Comparison of ENCODE assay signal across 14 cellular contexts in genomic region chr10:132249824-132250375, GRCh38. TPM values are rescaled to one million over a fixed set of nuclear protein-coding genes. Genes with fewer than 3 reads are reported as not detected.
DNase-seq lines count a peak whose midpoint lies in the region; ATAC-seq and TF ChIP-seq lines count a peak whose summit lies in the region.
"Had no signal": no experiment of that assay in that cellular context is flagged by ENCODE, and none has a peak within 500 bp of the region (broad histone marks: within the 10 kb centered on the region; RNA-seq: fewer than 3 reads in every experiment).

No MANE protein-coding gene starts in this region.

- H3K9me3 Mint-ChIP-seq in CD14-positive monocyte: peaks cover 0 to 2% (median 0%) of the 10 kb centered on the region in 7 donors
- H3K9me3 Mint-ChIP-seq in HFFc6: no peaks in the 10 kb centered on the region
- H3K9me3 Mint-ChIP-seq: CD4-positive, alpha-beta memory T cell; H9 had no signal

- H3K4me1 ChIP-seq in BLaER1: peaks cover 45% of the 10 kb centered on the region
- H3K4me1 ChIP-seq in neutrophil (ENCODE audit: control insufficient read depth in 1 of 2, insufficient read depth in 1 of 2, low read depth in 1 of 2, low read length in 1 of 2): peaks cover 35 to 53% of the 10 kb centered on the region in 2 experiments

- no peak for TF ChIP-seq CTCF in NB4 (IDR thresholded peaks at IDR 0.05; ENCODE audit: low read depth, low read length)
- no peak for TF ChIP-seq CTCF in neutrophil (IDR thresholded peaks at IDR 0.05)
- no peak for TF ChIP-seq CTCF in CD14-positive monocyte (IDR thresholded peaks at IDR 0.05)
- TF ChIP-seq CTCF in HFFc6 (IDR thresholded peaks at IDR 0.05): no peak

- no peak for TF ChIP-seq POLR2A in NB4 (IDR thresholded peaks at IDR 0.05; ENCODE audit: extremely low read depth, insufficient read length)

- H3K27ac ChIP-seq in BLaER1 (no peak overlapping the region), neutrophil (peak overlapping the region; percentile 38)
- H3K27ac ChIP-seq: C4-2B had no signal

- no peaks in the 10 kb centered on the region; the same call in 1 of the 2 replicates for H4K20me1 ChIP-seq in BLaER1

- peak overlapping the region; percentile 69 for H3K4me2 ChIP-seq in BLaER1

- intact Hi-C loops in CD14-positive monocyte (cut with micrococcal nuclease): no loop called here

- H3K36me3 ChIP-seq in BLaER1: no peaks in the 10 kb centered on the region
- H3K36me3 ChIP-seq in neutrophil: no peaks in the 10 kb centered on the region

- 0 out of 2 replicates have a peak overlapping the region, but pooled peaks have one; percentile 38 for H3K9ac ChIP-seq in BLaER1

- H3K4me1 Mint-ChIP-seq in CD14-positive monocyte (peaks cover 25% of the 10 kb centered on the region), HFFc6 (ENCODE audit: low read depth) (no peaks in the 10 kb centered on the region)

- H3K27me3 ChIP-seq in BLaER1 (no peaks in the 10 kb centered on the region; the same call in 1 of the 2 replicates), neutrophil (peaks cover 6% of the 10 kb centered on the region)

- H3K36me3 Mint-ChIP-seq in CD14-positive monocyte (peaks cover 0 to 3% of the 10 kb centered on the region in 2 donors), HFFc6 (ENCODE audit: low read depth) (no peaks in the 10 kb centered on the region)
- H3K36me3 Mint-ChIP-seq: CD4-positive, alpha-beta memory T cell had no signal

- H3K27me3 Mint-ChIP-seq in CD14-positive monocyte (ENCODE audit: low read depth in 3 of 3): peaks cover 2 to 7% (median 7%) of the 10 kb centered on the region in 3 donors
- H3K27me3 Mint-ChIP-seq in HFFc6 (ENCODE audit: insufficient read depth): peaks cover 12% of the 10 kb centered on the region
- H3K27me3 Mint-ChIP-seq: B cell; CD4-positive, alpha-beta memory T cell had no signal

- H3K4me3 ChIP-seq in BLaER1 (no peak overlapping the region), NB4 (ENCODE audit: low read depth, low read length) (no peak overlapping the region), neutrophil (ENCODE audit: low read depth in 1 of 2, low read length in 1 of 2) (peak overlapping the region in 1 of 2 experiments; percentile 37)
- H3K4me3 ChIP-seq: K562 had no signal

- no peak overlapping the region for H3K27ac Mint-ChIP-seq in CD14-positive monocyte
- H3K27ac Mint-ChIP-seq in HFFc6: no peak overlapping the region
- H3K27ac Mint-ChIP-seq: B cell; CD4-positive, alpha-beta memory T cell had no signal

- ATAC-seq in GM18511 (IDR thresholded peaks at IDR 0.05; ENCODE audit: unreplicated experiment): no peak

- peak; percentile 22 for DNase-seq in GF-D8 (lab: John Stamatoyannopoulos, UW)
- peak; percentile 51 for DNase-seq in NB4 (ENCODE audit: low read depth)
- DNase-seq in CD14-positive monocyte (ENCODE audit: low spot score): no peak
- DNase-seq in HFFc6: no peak
- DNase-seq: 8988T; Calu3; CD4-positive, alpha-beta memory T cell; H9 had no signal

- H3K9me3 ChIP-seq in BLaER1: no peaks in the 10 kb centered on the region
- no peaks in the 10 kb centered on the region for H3K9me3 ChIP-seq in neutrophil

- no peak overlapping the region for H3K4me3 Mint-ChIP-seq in CD14-positive monocyte
- no peak overlapping the region for H3K4me3 Mint-ChIP-seq in HFFc6
- H3K4me3 Mint-ChIP-seq: B cell; CD4-positive, alpha-beta memory T cell had no signal

RNA-seq across cellular contexts. Expression of gene STK32C, which starts 57.9 kb away (rescaled TPM):
- 10 to 100 TPM; 13.6 to 18.4 TPM for polyA plus RNA-seq in CD14-positive monocyte
- 1 to 10 TPM; 5.5 to 8.3 (median 7.2) TPM for total RNA-seq in HFFc6 (2021; fragmentation: NEBNext Ultra II Directional; extraction: Animal tissue kit (Norgen Biotek cat#: 25700))

Comparison
In these comparisons a context has a peak if more than half of its experiments do, and no peak if none do; other contexts are left out.
1. DNase-seq: peak in GF-D8 (single experiment) and NB4 (single experiment); none in CD14-positive monocyte (single experiment) and HFFc6 (single experiment).